8 cellular contexts compared by ENCODE assay signal in the genomic region with DNA sequence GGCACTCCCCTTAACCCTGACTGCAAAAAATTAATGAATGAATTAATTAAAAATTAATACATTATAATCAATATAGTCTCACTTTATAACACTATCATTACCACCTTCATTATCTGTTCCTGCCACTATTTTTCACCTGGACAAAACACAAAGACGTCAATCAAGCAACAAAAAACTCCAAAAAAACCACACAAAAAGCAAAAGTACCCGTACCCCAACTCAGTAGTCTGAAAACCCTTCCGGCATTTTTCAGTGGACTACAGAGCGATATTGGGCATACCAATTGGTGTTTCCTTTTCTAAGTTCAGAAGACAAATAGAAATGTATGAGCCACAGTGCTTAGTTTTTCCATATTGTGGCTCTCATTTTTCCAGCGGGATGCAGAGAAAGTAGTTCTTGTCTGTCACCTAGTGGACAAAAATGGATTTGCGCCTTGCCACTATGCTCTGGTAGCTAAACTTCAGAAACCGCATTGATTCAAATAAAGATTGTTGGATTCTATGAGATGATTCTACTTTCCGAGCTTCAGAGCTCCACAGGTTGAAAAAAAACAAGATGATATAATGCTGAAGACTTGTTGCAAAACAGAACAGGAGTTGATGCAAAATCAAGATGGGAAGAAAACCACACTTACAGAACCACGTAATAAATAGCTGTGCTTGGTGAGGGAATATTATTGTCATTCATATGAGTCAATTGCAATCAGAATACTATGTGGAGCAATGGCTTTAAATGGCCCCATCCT. TPM values are rescaled to one million over a fixed set of nuclear protein-coding genes. Genes with fewer than 3 reads are reported as not detected.
DNase-seq lines count a peak whose midpoint lies in the region; ATAC-seq and TF ChIP-seq lines count a peak whose summit lies in the region.

No MANE protein-coding gene starts in this region.

- peak overlapping the region; percentile 55 for H3K4me3 Mint-ChIP-seq in activated CD4-positive, alpha-beta T cell treated with anti-CD3 and anti-CD28 coated beads, Interleukin-2, amount 10 ng/mL, durations not matched to agents 7 days and 5 days
- H3K4me3 Mint-ChIP-seq in memory B cell: peak overlapping the region; percentile 70

- TF ChIP-seq CTCF in GM10248 (IDR thresholded peaks at IDR 0.05; ENCODE audit: control extremely low read depth, extremely low read depth, low read depth, missing control alignments): peak; percentile 94
- TF ChIP-seq CTCF in dorsolateral prefrontal cortex (IDR thresholded peaks at IDR 0.05 in 54 of 56, conservative IDR thresholded peaks at IDR 0.05 in 2 of 56; ENCODE audit: low read depth in 1 of 56, partially characterized antibody in 56 of 56): peak; percentile 89 to 100 (median 98)

- peak overlapping the region in 15 of 59 donors; percentile 6 to 53 (median 30) for H3K4me3 ChIP-seq in dorsolateral prefrontal cortex

- H3K27ac ChIP-seq in dorsolateral prefrontal cortex: no peak overlapping the region

- H3K4me1 Mint-ChIP-seq in activated CD4-positive, alpha-beta T cell treated with anti-CD3 and anti-CD28 coated beads, Interleukin-2, amount 10 ng/mL, durations not matched to agents 7 days and 5 days: peaks cover 52% of the 10 kb centered on the region
- H3K4me1 Mint-ChIP-seq in memory B cell: peaks cover 37% of the 10 kb centered on the region

- H3K27me3 ChIP-seq in dorsolateral prefrontal cortex: peaks cover 0 to 9% (median 0%) of the 10 kb centered on the region in 45 donors

- H3K36me3 Mint-ChIP-seq in activated CD4-positive, alpha-beta T cell treated with anti-CD3 and anti-CD28 coated beads, Interleukin-2, amount 10 ng/mL, durations not matched to agents 7 days and 5 days (ENCODE audit: low read depth): no peaks in the 10 kb centered on the region
- H3K36me3 Mint-ChIP-seq in memory B cell: no peaks in the 10 kb centered on the region

- intact Hi-C loops in dorsolateral prefrontal cortex (cut with DNase I): loop anchor here (2.0 to 10.0 kb wide), 3 partner anchors 54 to 218 kb away; partner anchors contain the start of gene ITGB1 (in 1 of the 2)

- H3K27me3 Mint-ChIP-seq in activated CD4-positive, alpha-beta T cell treated with anti-CD3 and anti-CD28 coated beads, Interleukin-2, amount 10 ng/mL, durations not matched to agents 7 days and 5 days: peaks cover 10% of the 10 kb centered on the region
- no peaks in the 10 kb centered on the region for H3K27me3 Mint-ChIP-seq in memory B cell

- ATAC-seq in HG03175 (IDR thresholded peaks at IDR 0.05; ENCODE audit: unreplicated experiment) (peak; percentile 64), memory B cell (ENCODE audit: low read depth) (peak; percentile 21), GM18873 (IDR thresholded peaks at IDR 0.05; ENCODE audit: low FRiP score, unreplicated experiment) (no peak)

- H3K27ac Mint-ChIP-seq in activated CD4-positive, alpha-beta T cell treated with anti-CD3 and anti-CD28 coated beads, Interleukin-2, amount 10 ng/mL, durations not matched to agents 7 days and 5 days: peak overlapping the region; percentile 65
- peak overlapping the region; percentile 91 for H3K27ac Mint-ChIP-seq in memory B cell

- POLR2A ChIA-PET in GM10248 (lab: Yijun Ruan, JAX): no interaction called here
- POLR2A ChIA-PET in activated CD4-positive, alpha-beta T cell treated with anti-CD3 and anti-CD28 coated beads, Interleukin-2, amount 10 ng/mL, durations not matched to agents 7 days and 5 days (lab: Charles Lee): interaction anchor here (0.5 kb wide), 1 partner anchor 9 kb away, joined by 3 read pairs; no protein-coding TSS in a partner anchor

- DNase-seq in GM10248 (ENCODE audit: extremely low spot score): peak; percentile 52
- DNase-seq in NCI-H510A treated with DMSO at 0.1 percent for 48 hours (lab: John Stamatoyannopoulos, UW): peak; percentile 47
- peak; percentile 74 for DNase-seq in activated CD4-positive, alpha-beta T cell treated with anti-CD3 and anti-CD28 coated beads, Interleukin-2, amount 10 ng/mL, durations not matched to agents 7 days and 5 days
- DNase-seq in dorsolateral prefrontal cortex: peak in 4 of 10 donors; percentile 40 to 71 (median 48)
- DNase-seq in memory B cell (ENCODE audit: low spot score in 2 of 2): peak; percentile 53 to 56
- peak; percentile 30 for DNase-seq in stimulated activated CD8-positive, alpha-beta memory T cell treated with anti-CD3 and anti-CD28 coated beads, Interleukin-4, amount 100 ng/mL, for 24 hours (ENCODE audit: low read depth)

- no peaks in the 10 kb centered on the region for H3K9me3 Mint-ChIP-seq in activated CD4-positive, alpha-beta T cell treated with anti-CD3 and anti-CD28 coated beads, Interleukin-2, amount 10 ng/mL, durations not matched to agents 7 days and 5 days
- no peaks in the 10 kb centered on the region for H3K9me3 Mint-ChIP-seq in memory B cell

- CTCF ChIA-PET in GM10248 (lab: Yijun Ruan, JAX): interaction anchor here (0.7 to 3.0 kb wide), 35 partner anchors 8 to 842 kb away, joined by 3 to 23 read pairs (median 4); no protein-coding TSS in a partner anchor
- CTCF ChIA-PET in activated CD4-positive, alpha-beta T cell treated with anti-CD3 and anti-CD28 coated beads, Interleukin-2, amount 10 ng/mL, durations not matched to agents 7 days and 5 days (lab: Charles Lee): interaction anchor here (0.6 to 1.7 kb wide), 24 partner anchors 9 to 714 kb away, joined by 3 to 8 read pairs (median 3); no protein-coding TSS in a partner anchor

RNA-seq across cellular contexts. Expression of gene ITGB1, which starts 50.6 kb away (rescaled TPM):
- 10 to 100 TPM; 89.4 to 98.4 TPM for total RNA-seq in activated CD4-positive, alpha-beta T cell treated with anti-CD3 and anti-CD28 coated beads, Interleukin-2, amount 10 ng/mL, durations not matched to agents 7 days and 5 days
- 100 to 1,000 TPM in 30 of 120 experiments, 10 to 100 TPM in 90; 45.5 to 146 (median 82.5) TPM for total RNA-seq in dorsolateral prefrontal cortex
